Comparison of ENCODE assay signal across 15 cellular contexts in the genomic region with DNA sequence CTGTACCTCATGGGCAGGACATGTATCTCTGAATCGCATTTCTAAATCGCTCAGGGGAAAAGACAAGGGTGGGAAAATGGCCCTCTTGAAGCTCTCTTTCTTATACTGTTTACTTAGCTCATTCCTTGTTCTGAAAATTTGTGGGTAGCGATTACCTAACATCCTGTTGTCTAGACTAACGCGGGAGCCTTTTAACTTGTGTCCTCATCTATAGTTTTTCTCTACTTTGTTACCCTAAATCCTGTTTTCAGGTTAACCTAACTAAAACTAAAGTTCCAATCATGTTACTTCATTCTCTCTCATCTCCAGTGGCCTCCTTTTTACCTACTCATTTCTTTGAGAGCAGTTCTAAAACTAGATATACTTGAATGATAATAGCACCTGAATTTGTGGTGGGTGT. TPM values are rescaled to one million over a fixed set of nuclear protein-coding genes. Genes with fewer than 3 reads are reported as not detected.
DNase-seq lines count a peak whose midpoint lies in the region; ATAC-seq and TF ChIP-seq lines count a peak whose summit lies in the region.
"Had no signal": no experiment of that assay in that cellular context is flagged by ENCODE, and none has a peak within 500 bp of the region (broad histone marks: within the 10 kb centered on the region; RNA-seq: fewer than 3 reads in every experiment).

No MANE protein-coding gene starts in this region.

- ATAC-seq in GM19452 (IDR thresholded peaks at IDR 0.05; ENCODE audit: unreplicated experiment) (no peak), GM21786 (IDR thresholded peaks at IDR 0.05; ENCODE audit: unreplicated experiment) (no peak)
- ATAC-seq: stimulated activated naive CD8-positive, alpha-beta T cell treated with anti-CD3 and anti-CD28 coated beads, Interleukin-15, amount 100 ng/mL, for 72 hours had no signal

- H3K4me2 ChIP-seq in SU-DHL-6 (ENCODE audit: low read depth, low read length, poor library complexity, severe bottlenecking) (peak overlapping the region; percentile 26), smooth muscle cell (no peak overlapping the region)

- H3K27me3 ChIP-seq in SU-DHL-6 (ENCODE audit: low read length) = no peaks in the 10 kb centered on the region
- H3K27me3 ChIP-seq in effector memory CD4-positive, alpha-beta T cell (replicated peaks; ENCODE audit: control insufficient read depth, insufficient read depth, low read length, poor library complexity, severe bottlenecking) = no peaks in the 10 kb centered on the region
- no peaks in the 10 kb centered on the region for H3K27me3 ChIP-seq in smooth muscle cell (ENCODE audit: low read depth)

- H3K4me1 ChIP-seq in effector memory CD4-positive, alpha-beta T cell (ENCODE audit: control insufficient read depth, insufficient read depth, low read length, poor library complexity, severe bottlenecking) = peaks cover 23% of the 10 kb centered on the region
- peaks cover 6% of the 10 kb centered on the region for H3K4me1 ChIP-seq in smooth muscle cell (ENCODE audit: low read depth)

- H3K9me2 ChIP-seq in SU-DHL-6 (replicated peaks; ENCODE audit: insufficient read depth, low read length) = no peaks in the 10 kb centered on the region

- peak overlapping the region; percentile 80 for H3K27ac Mint-ChIP-seq in activated naive CD4-positive, alpha-beta T cell treated with anti-CD3 and anti-CD28 coated beads, Interleukin-2, amount 10 ng/mL, durations not matched to agents 7 days and 5 days
- H3K27ac Mint-ChIP-seq: progenitor cell of endocrine pancreas; stimulated activated naive CD8-positive, alpha-beta T cell treated with anti-CD3 and anti-CD28 coated beads, Interleukin-15, amount 100 ng/mL, for 72 hours had no signal

- H3K36me3 ChIP-seq in SU-DHL-6 (ENCODE audit: low read length) = peaks cover 6% of the 10 kb centered on the region
- no peaks in the 10 kb centered on the region for H3K36me3 ChIP-seq in effector memory CD4-positive, alpha-beta T cell (ENCODE audit: control insufficient read depth, insufficient read depth, low read length)
- no peaks in the 10 kb centered on the region for H3K36me3 ChIP-seq in smooth muscle cell (ENCODE audit: low read depth)

- H3F3A ChIP-seq in SU-DHL-6 (ENCODE audit: insufficient read depth) (no peaks in the 10 kb centered on the region), smooth muscle cell (ENCODE audit: low read depth) (no peaks in the 10 kb centered on the region)

- H3K27ac ChIP-seq in SU-DHL-6 (ENCODE audit: low read depth, low read length) = peak overlapping the region; percentile 7; the same call in 1 of the 2 replicates
- H3K27ac ChIP-seq in effector memory CD4-positive, alpha-beta T cell (ENCODE audit: insufficient read depth, low read length, poor library complexity, severe bottlenecking) = peak overlapping the region; percentile 66
- peak overlapping the region; percentile 73 for H3K27ac ChIP-seq in smooth muscle cell (ENCODE audit: low read depth)

- H3K9me3 Mint-ChIP-seq in activated naive CD4-positive, alpha-beta T cell treated with anti-CD3 and anti-CD28 coated beads, Interleukin-2, amount 10 ng/mL, durations not matched to agents 7 days and 5 days = no peaks in the 10 kb centered on the region
- H3K9me3 Mint-ChIP-seq: stimulated activated naive CD8-positive, alpha-beta T cell treated with anti-CD3 and anti-CD28 coated beads, Interleukin-15, amount 100 ng/mL, for 72 hours had no signal

- no peaks in the 10 kb centered on the region for H3K27me3 Mint-ChIP-seq in activated naive CD4-positive, alpha-beta T cell treated with anti-CD3 and anti-CD28 coated beads, Interleukin-2, amount 10 ng/mL, durations not matched to agents 7 days and 5 days
- H3K27me3 Mint-ChIP-seq: stimulated activated naive CD8-positive, alpha-beta T cell treated with anti-CD3 and anti-CD28 coated beads, Interleukin-15, amount 100 ng/mL, for 72 hours had no signal

- H3K79me2 ChIP-seq in SU-DHL-6 (ENCODE audit: insufficient read depth, low read length) (0 out of 2 replicates have a peak, but pooled peaks cover 4% of the 10 kb centered on the region), smooth muscle cell (ENCODE audit: low read depth) (no peaks in the 10 kb centered on the region)

- H4K20me1 ChIP-seq in SU-DHL-6 (ENCODE audit: low read depth, low read length) (no peaks in the 10 kb centered on the region), smooth muscle cell (ENCODE audit: low read depth) (no peaks in the 10 kb centered on the region)

- WGBS in smooth muscle cell (ENCODE audit: low lambda C conversion rate) = 70% methylated on average over 5 of the region's 5 CpGs

- H2AFZ ChIP-seq in SU-DHL-6 (ENCODE audit: low read depth, low read length, severe bottlenecking) = no peak overlapping the region
- no peak overlapping the region for H2AFZ ChIP-seq in smooth muscle cell (ENCODE audit: low read depth)

- H3K36me3 Mint-ChIP-seq in activated naive CD4-positive, alpha-beta T cell treated with anti-CD3 and anti-CD28 coated beads, Interleukin-2, amount 10 ng/mL, durations not matched to agents 7 days and 5 days = peaks cover 18% of the 10 kb centered on the region

- TF ChIP-seq CTCF in SU-DHL-6 (IDR thresholded peaks at IDR 0.05; ENCODE audit: insufficient read depth, low read length, poor library complexity, severe bottlenecking) = no peak
- TF ChIP-seq CTCF in smooth muscle cell (IDR thresholded peaks at IDR 0.05; ENCODE audit: borderline replicate concordance, insufficient read depth, poor library complexity, severe bottlenecking) = no peak

- H3K9me3 ChIP-seq in SU-DHL-6 (ENCODE audit: insufficient read depth, low read length) (no peaks in the 10 kb centered on the region), smooth muscle cell (replicated peaks; ENCODE audit: low read depth) (no peaks in the 10 kb centered on the region)
- H3K9me3 ChIP-seq in effector memory CD4-positive, alpha-beta T cell (ENCODE audit: control insufficient read depth, low read length) = no peaks in the 10 kb centered on the region

- peaks cover 56% of the 10 kb centered on the region for H3K4me1 Mint-ChIP-seq in activated naive CD4-positive, alpha-beta T cell treated with anti-CD3 and anti-CD28 coated beads, Interleukin-2, amount 10 ng/mL, durations not matched to agents 7 days and 5 days

- DNase-seq in activated naive CD4-positive, alpha-beta T cell treated with anti-CD3 and anti-CD28 coated beads, Interleukin-2, amount 10 ng/mL, durations not matched to agents 7 days and 5 days = no peak
- no peak for DNase-seq in activated naive CD4-positive, alpha-beta T cell (lab: John Stamatoyannopoulos, UW)
- DNase-seq in effector memory CD4-positive, alpha-beta T cell = peak in 1 of 3 donors; percentile 3
- DNase-seq in smooth muscle cell (lab: John Stamatoyannopoulos, UW; ENCODE audit: unreplicated experiment) = no peak
- DNase-seq in NCI-H1092 treated with DMSO at 0.1 percent for 48 hours (lab: John Stamatoyannopoulos, UW) = no peak
- DNase-seq: activated CD4-positive, alpha-beta T cell treated with anti-CD3 and anti-CD28 coated beads for 4 hours; activated gamma-delta T cell treated with Interleukin-2 at 50 U/mL for 16 hours; NCI-H2081; stimulated activated CD4-positive, alpha-beta T cell treated with anti-CD3 and anti-CD28 coated beads, Interleukin-4, amount 100 ng/mL, for 1 hour; stimulated activated naive CD8-positive, alpha-beta T cell treated with anti-CD3 and anti-CD28 coated beads, Interleukin-15, amount 100 ng/mL, for 72 hours; SW 1271 had no signal

- H3K9ac ChIP-seq in SU-DHL-6 (ENCODE audit: low read length) (no peak overlapping the region), smooth muscle cell (ENCODE audit: low read depth) (no peak overlapping the region)

- H3K4me3 Mint-ChIP-seq in activated naive CD4-positive, alpha-beta T cell treated with anti-CD3 and anti-CD28 coated beads, Interleukin-2, amount 10 ng/mL, durations not matched to agents 7 days and 5 days = no peak overlapping the region
- H3K4me3 Mint-ChIP-seq: stimulated activated naive CD8-positive, alpha-beta T cell treated with anti-CD3 and anti-CD28 coated beads, Interleukin-15, amount 100 ng/mL, for 72 hours had no signal

- CTCF ChIA-PET in activated naive CD4-positive, alpha-beta T cell treated with anti-CD3 and anti-CD28 coated beads, Interleukin-2, amount 10 ng/mL, durations not matched to agents 7 days and 5 days (lab: Charles Lee) = interaction anchor here (1.4 kb wide), 1 partner anchor 12 kb away, joined by 3 read pairs; no protein-coding TSS in a partner anchor

- no peak overlapping the region for H3K4me3 ChIP-seq in SU-DHL-6 (ENCODE audit: insufficient read depth, low read length, poor library complexity, severe bottlenecking)
- no peak overlapping the region for H3K4me3 ChIP-seq in effector memory CD4-positive, alpha-beta T cell (ENCODE audit: insufficient read depth, low read depth, low read length, poor library complexity, severe bottlenecking)
- no peak overlapping the region for H3K4me3 ChIP-seq in smooth muscle cell

RNA-seq across cellular contexts. Expression of gene SNX25, which starts 45.0 kb away (rescaled TPM):
- total RNA-seq in smooth muscle cell = 23.6 and 25.5 TPM in 2 replicates
- 12.3 and 16.1 TPM in 2 replicates for polyA plus RNA-seq in smooth muscle cell

RNA-seq across cellular contexts. Expression of gene CFAP97, which starts 50.6 kb away (rescaled TPM):
- 19.0 and 28.2 TPM in 2 replicates for total RNA-seq in smooth muscle cell
- polyA plus RNA-seq in smooth muscle cell = 11.4 and 15.7 TPM in 2 replicates

Comparison
In these comparisons a context has a peak if more than half of its experiments do, and no peak if none do; other contexts are left out.
1. H3K27ac ChIP-seq: peak in every context shown above with its lines; median percentile 73 in smooth muscle cell; 66 in effector memory CD4-positive, alpha-beta T cell; 7 in SU-DHL-6.